In the genomic region with DNA sequence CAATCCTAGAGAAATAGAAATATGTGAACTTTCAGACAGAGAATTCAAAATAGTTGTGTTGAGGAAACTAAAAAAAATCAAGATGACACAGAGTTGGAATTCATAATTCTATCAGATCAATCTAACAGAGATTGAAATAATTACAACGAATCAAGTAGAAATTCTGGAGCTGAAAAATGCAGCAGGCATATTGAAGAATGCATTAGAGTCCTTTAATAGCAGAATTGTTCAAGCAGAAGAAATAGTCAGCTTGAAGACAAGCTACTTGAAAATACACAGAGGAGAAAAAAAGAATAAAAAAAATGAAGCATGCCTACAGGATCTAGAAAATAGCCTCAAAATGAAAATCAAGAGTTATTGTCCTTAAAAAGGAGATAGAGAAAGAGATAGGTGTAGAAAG, we compare ENCODE assay signal across 28 cellular contexts.
"Had no signal": no experiment of that assay in that cellular context is flagged by ENCODE, and none has a peak within 500 bp of the region (broad histone marks: within the 10 kb centered on the region; RNA-seq: fewer than 3 reads in every experiment).

No MANE protein-coding gene starts in this region.

- H3K4me3 ChIP-seq: colonic mucosa, coronary artery, dorsolateral prefrontal cortex, esophagus muscularis mucosa, esophagus squamous epithelium, gastrocnemius medialis, gastroesophageal sphincter, heart left ventricle, heart right ventricle had no signal

- H3K27me3 ChIP-seq: colonic mucosa, dorsolateral prefrontal cortex, esophagus muscularis mucosa, esophagus squamous epithelium, foreskin keratinocyte, gastrocnemius medialis, gastroesophageal sphincter, heart left ventricle, heart right ventricle had no signal

- H3K4me1 ChIP-seq: colonic mucosa, esophagus muscularis mucosa, esophagus squamous epithelium, foreskin keratinocyte, gastrocnemius medialis, gastroesophageal sphincter, heart left ventricle, heart right ventricle had no signal

- H3K36me3 ChIP-seq: colonic mucosa, esophagus muscularis mucosa, esophagus squamous epithelium, gastrocnemius medialis, gastroesophageal sphincter, heart left ventricle, heart right ventricle had no signal

- DNase-seq: colonic mucosa; cortex of kidney; dermis blood vessel endothelial cell; dorsolateral prefrontal cortex; effector CD4-positive, alpha-beta T cell; effector CD8-positive, alpha-beta T cell; effector memory CD4-positive, alpha-beta T cell; effector memory CD8-positive, alpha-beta T cell; endodermal cell; erythroblast; esophagus squamous epithelium; foreskin fibroblast; foreskin keratinocyte; foreskin melanocyte; gastrocnemius medialis; glutamatergic neuron; head of caudate nucleus; heart left ventricle; heart right ventricle had no signal

- H3K9me3 ChIP-seq: colonic mucosa, gastrocnemius medialis had no signal

- FAIRE-seq: colon, endometrium, endothelial cell of umbilical vein, frontal cortex had no signal

- H3K27ac ChIP-seq: colonic mucosa, coronary artery, dorsolateral prefrontal cortex, epithelial cell of prostate, esophagus muscularis mucosa, esophagus squamous epithelium, foreskin keratinocyte, gastrocnemius medialis, gastroesophageal sphincter, heart left ventricle, heart right ventricle had no signal

- ATAC-seq: effector memory CD8-positive, alpha-beta T cell; esophagus mucosa; foreskin keratinocyte; gastrocnemius medialis; gastroesophageal sphincter; heart left ventricle; heart right ventricle had no signal
